ENCODE assay signal across 26 cellular contexts in genomic region chr5:74209566-74209965, GRCh38.
"Had no signal": no experiment of that assay in that cellular context is flagged by ENCODE, and none has a peak within 500 bp of the region (broad histone marks: within the 10 kb centered on the region; RNA-seq: fewer than 3 reads in every experiment).

No MANE protein-coding gene starts in this region.

- H3K4me3 Mint-ChIP-seq: naive B cell; nephron; stimulated activated naive B cell treated with anti-CD40 and anti-IgM and Interleukin-4, amounts not matched to agents 10 μg/mL and 1 μg/mL and 100 μg/mL, for 72 hours; stimulated activated naive CD8-positive, alpha-beta T cell treated with anti-CD3 and anti-CD28 coated beads, Interleukin-15, amount 100 ng/mL, for 72 hours had no signal

- H3K27ac Mint-ChIP-seq: naive B cell; nephron; progenitor cell of endocrine pancreas; stimulated activated naive B cell treated with anti-CD40 and anti-IgM and Interleukin-4, amounts not matched to agents 10 μg/mL and 1 μg/mL and 100 μg/mL, for 72 hours; stimulated activated naive CD8-positive, alpha-beta T cell treated with anti-CD3 and anti-CD28 coated beads, Interleukin-15, amount 100 ng/mL, for 72 hours had no signal

- H3K4me3 ChIP-seq: colonic mucosa, gastrocnemius medialis, lung, pancreas, spleen, testis, tibial nerve, upper lobe of right lung, vagina had no signal

- H3K27ac ChIP-seq: colonic mucosa, gastrocnemius medialis, pancreas, spleen, testis, tibial nerve, upper lobe of right lung, vagina had no signal

- H3K9me3 Mint-ChIP-seq: nephron; stimulated activated naive CD8-positive, alpha-beta T cell treated with anti-CD3 and anti-CD28 coated beads, Interleukin-15, amount 100 ng/mL, for 72 hours had no signal

- DNase-seq: colonic mucosa; dermis blood vessel endothelial cell; erythroblast; gastrocnemius medialis; glutamatergic neuron; kidney; left colon; left ventricle myocardium superior; mesendoderm; naive B cell; occipital lobe; pancreas; right cardiac atrium; spleen; stimulated activated CD4-positive, alpha-beta T cell treated with anti-CD3 and anti-CD28 coated beads, Interleukin-15, amount 100 ng/mL, for 24 hours; stimulated activated CD4-positive, alpha-beta T cell treated with anti-CD3 and anti-CD28 coated beads, Interleukin-2, amount 100 ng/mL, for 24 hours; stimulated activated CD4-positive, alpha-beta T cell treated with anti-CD3 and anti-CD28 coated beads, Interleukin-4, amount 100 ng/mL, for 4 hours; stimulated activated naive B cell treated with anti-CD40 and anti-IgM and Interleukin-4, amounts not matched to agents 10 μg/mL and 1 μg/mL and 100 μg/mL, for 72 hours; stimulated activated naive CD8-positive, alpha-beta T cell treated with anti-CD3 and anti-CD28 coated beads, Interleukin-15, amount 100 ng/mL, for 72 hours; testis; upper lobe of right lung had no signal

- H3K4me1 ChIP-seq: colonic mucosa, pancreas, spleen, vagina had no signal

- ATAC-seq: gastrocnemius medialis; left colon; left ventricle myocardium superior; pancreas; right cardiac atrium; stimulated activated naive B cell treated with anti-CD40 and anti-IgM and Interleukin-4, amounts not matched to agents 10 μg/mL and 1 μg/mL and 100 μg/mL, for 72 hours; stimulated activated naive CD8-positive, alpha-beta T cell treated with anti-CD3 and anti-CD28 coated beads, Interleukin-15, amount 100 ng/mL, for 72 hours; upper lobe of right lung had no signal

- H3K36me3 Mint-ChIP-seq: naive B cell; stimulated activated naive B cell treated with anti-CD40 and anti-IgM and Interleukin-4, amounts not matched to agents 10 μg/mL and 1 μg/mL and 100 μg/mL, for 72 hours had no signal

- H3K27me3 ChIP-seq: colonic mucosa, gastrocnemius medialis, pancreas, spleen, testis, tibial nerve, upper lobe of right lung, vagina had no signal

- H3K36me3 ChIP-seq: colonic mucosa, gastrocnemius medialis, pancreas, spleen, tibial nerve, upper lobe of right lung, vagina had no signal

- H3K9me3 ChIP-seq: colonic mucosa, gastrocnemius medialis, pancreas, spleen, testis, tibial nerve, upper lobe of right lung, vagina had no signal

- H3K4me1 Mint-ChIP-seq: naive B cell; stimulated activated naive B cell treated with anti-CD40 and anti-IgM and Interleukin-4, amounts not matched to agents 10 μg/mL and 1 μg/mL and 100 μg/mL, for 72 hours; stimulated activated naive CD8-positive, alpha-beta T cell treated with anti-CD3 and anti-CD28 coated beads, Interleukin-15, amount 100 ng/mL, for 72 hours had no signal
